ENCODE assay signal across 25 cellular contexts in the genomic region with DNA sequence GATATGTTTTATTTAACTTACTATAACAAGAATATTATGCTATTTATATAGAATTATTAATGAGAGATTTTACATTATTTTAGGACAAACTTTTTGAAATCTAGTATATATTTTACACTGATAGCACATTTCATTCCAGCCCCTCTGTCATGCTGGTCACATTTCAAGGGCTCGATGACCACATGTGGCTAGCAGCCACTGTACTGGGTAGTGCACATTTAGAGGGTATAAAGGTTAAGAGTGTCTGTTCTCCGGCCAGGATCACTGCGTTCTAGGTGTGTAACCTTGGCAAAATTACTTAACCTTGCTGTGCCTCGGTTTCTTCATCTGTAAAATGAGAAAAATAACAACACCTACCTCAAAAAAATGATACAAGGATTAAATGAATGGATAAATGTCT.
"Had no signal": no experiment of that assay in that cellular context is flagged by ENCODE, and none has a peak within 500 bp of the region (broad histone marks: within the 10 kb centered on the region; RNA-seq: fewer than 3 reads in every experiment).

No MANE protein-coding gene starts in this region.

- ATAC-seq: effector memory CD8-positive, alpha-beta T cell; esophagus mucosa; foreskin keratinocyte; gastroesophageal sphincter; heart left ventricle; heart right ventricle had no signal

- H3K4me1 Mint-ChIP-seq: endodermal cell had no signal

- H3K27ac ChIP-seq: colonic mucosa, coronary artery, dorsolateral prefrontal cortex, epithelial cell of prostate, esophagus muscularis mucosa, esophagus squamous epithelium, foreskin keratinocyte, gastrocnemius medialis, gastroesophageal sphincter, heart left ventricle, heart right ventricle had no signal

- H3K36me3 ChIP-seq: colonic mucosa, esophagus muscularis mucosa, esophagus squamous epithelium, gastrocnemius medialis, gastroesophageal sphincter, heart left ventricle, heart right ventricle had no signal

- DNase-seq: colonic mucosa; cortex of kidney; dermis blood vessel endothelial cell; dorsolateral prefrontal cortex; effector CD4-positive, alpha-beta T cell; effector CD8-positive, alpha-beta T cell; effector memory CD4-positive, alpha-beta T cell; effector memory CD8-positive, alpha-beta T cell; endodermal cell; erythroblast; esophagus squamous epithelium; foreskin fibroblast; foreskin keratinocyte; foreskin melanocyte; glutamatergic neuron; head of caudate nucleus; heart left ventricle; heart right ventricle had no signal

- H3K4me1 ChIP-seq: colonic mucosa, esophagus squamous epithelium, foreskin keratinocyte, gastroesophageal sphincter had no signal

- H3K27ac Mint-ChIP-seq: dendritic cell treated with granulocyte-macrophage colony-stimulating factor and Interleukin-4, amounts not matched to agents 40 ng/mL and 50 ng/mL, for 4 days; effector memory CD8-positive, alpha-beta T cell; endodermal cell had no signal

- H3K9me3 Mint-ChIP-seq: dendritic cell treated with granulocyte-macrophage colony-stimulating factor and Interleukin-4, amounts not matched to agents 40 ng/mL and 50 ng/mL, for 4 days; endodermal cell had no signal

- H3K4me3 ChIP-seq: colonic mucosa, coronary artery, dorsolateral prefrontal cortex, esophagus muscularis mucosa, esophagus squamous epithelium, gastrocnemius medialis, gastroesophageal sphincter, heart left ventricle, heart right ventricle had no signal

- H3K27me3 ChIP-seq: colonic mucosa, dorsolateral prefrontal cortex, esophagus muscularis mucosa, esophagus squamous epithelium, gastrocnemius medialis, gastroesophageal sphincter, heart left ventricle, heart right ventricle had no signal

- H3K27me3 Mint-ChIP-seq: effector memory CD8-positive, alpha-beta T cell had no signal

- H3K9me3 ChIP-seq: colonic mucosa, esophagus muscularis mucosa, esophagus squamous epithelium, gastrocnemius medialis had no signal

- H3K4me3 Mint-ChIP-seq: dendritic cell treated with granulocyte-macrophage colony-stimulating factor and Interleukin-4, amounts not matched to agents 40 ng/mL and 50 ng/mL, for 4 days; effector memory CD8-positive, alpha-beta T cell; endodermal cell had no signal
